In the genomic region with DNA sequence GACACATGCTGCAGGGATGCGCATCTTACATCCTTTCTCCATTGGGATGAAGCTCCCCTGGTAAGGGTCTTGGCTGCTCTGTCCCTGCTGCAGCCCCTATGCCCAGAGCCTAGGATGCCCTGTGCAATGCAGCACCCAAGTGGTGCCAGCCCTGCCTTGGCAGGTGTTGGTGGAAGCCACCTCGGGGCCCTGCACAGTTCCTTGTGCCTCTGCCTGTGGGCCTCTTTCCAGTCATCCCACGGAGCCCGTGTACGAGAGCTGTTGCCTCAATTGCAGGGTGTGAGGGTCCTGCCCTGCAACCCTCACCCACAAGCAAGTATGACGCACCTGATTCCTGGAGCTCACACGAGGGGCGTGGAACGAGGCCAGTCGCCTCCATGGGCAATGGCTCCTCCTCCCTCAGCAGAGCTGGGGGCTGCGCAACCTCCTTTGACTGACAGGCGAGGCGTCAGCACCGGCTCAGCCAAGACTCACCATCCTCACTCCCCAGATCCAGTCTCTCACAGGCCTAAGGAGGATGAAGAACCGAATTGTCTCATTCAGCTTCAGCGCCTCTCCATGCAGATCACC, we compare ENCODE assay signal across 21 cellular contexts.
"Had no signal": no experiment of that assay in that cellular context is flagged by ENCODE, and none has a peak within 500 bp of the region (broad histone marks: within the 10 kb centered on the region; RNA-seq: fewer than 3 reads in every experiment).

No MANE protein-coding gene starts in this region.

- H3K27ac ChIP-seq: coronary artery, pancreas, prostate gland, right lobe of liver, spleen, stomach, thoracic aorta, transverse colon had no signal

- H3K27me3 ChIP-seq: pancreas, right lobe of liver had no signal

- H3K9me3 ChIP-seq: mucosa of descending colon, pancreas, prostate gland, right lobe of liver, spleen, stomach, thoracic aorta, transverse colon had no signal

- H3K36me3 ChIP-seq: pancreas, prostate gland, right lobe of liver, spleen, stomach, thoracic aorta, transverse colon had no signal

- ATAC-seq: mucosa of descending colon; naive thymus-derived CD8-positive, alpha-beta T cell; pancreas; right lobe of liver had no signal

- H3K9me3 Mint-ChIP-seq: naive thymus-derived CD8-positive, alpha-beta T cell had no signal

- H3K4me3 ChIP-seq: coronary artery, mucosa of descending colon, pancreas, prostate gland, right lobe of liver, spleen, stomach, thoracic aorta, transverse colon had no signal

- H3K4me1 ChIP-seq: pancreas, prostate gland, right lobe of liver, spleen, stomach, transverse colon had no signal

- H3K36me3 Mint-ChIP-seq: naive thymus-derived CD8-positive, alpha-beta T cell had no signal

- H3K27ac Mint-ChIP-seq: naive thymus-derived CD8-positive, alpha-beta T cell had no signal

- DNase-seq: effector CD4-positive, alpha-beta T cell; foreskin melanocyte; hippocampal formation; kidney glomerular epithelial cell; mammary epithelial cell; mucosa of descending colon; pancreas; retina; spleen; stimulated activated CD4-positive, alpha-beta T cell treated with anti-CD3 and anti-CD28 coated beads, Interleukin-15, amount 100 ng/mL, for 24 hours; stimulated activated CD4-positive, alpha-beta T cell treated with anti-CD3 and anti-CD28 coated beads, Interleukin-1b, Interleukin-23, amount 100 ng/mL, for 48 hours; stimulated activated CD4-positive, alpha-beta T cell treated with anti-CD3 and anti-CD28 coated beads, Interleukin-4, amount 100 ng/mL, for 24 hours; stimulated activated naive CD4-positive, alpha-beta T cell; stomach; substantia nigra; transverse colon had no signal

- H3K4me1 Mint-ChIP-seq: naive thymus-derived CD8-positive, alpha-beta T cell had no signal

- H3K4me3 Mint-ChIP-seq: naive thymus-derived CD8-positive, alpha-beta T cell had no signal

- FAIRE-seq: pancreas had no signal
